1 cellular context compared by ENCODE assay signal in genomic region chr2:181806039-181806392, GRCh38.
TF ChIP-seq lines count a peak whose summit lies in the region.

No MANE protein-coding gene starts in this region.

TF ChIP-seq in HCT116, 20 proteins besides CTCF, POLR2A, EP300 and RAD21 (continued from another document):
- TF ChIP-seq, protein P1, sequence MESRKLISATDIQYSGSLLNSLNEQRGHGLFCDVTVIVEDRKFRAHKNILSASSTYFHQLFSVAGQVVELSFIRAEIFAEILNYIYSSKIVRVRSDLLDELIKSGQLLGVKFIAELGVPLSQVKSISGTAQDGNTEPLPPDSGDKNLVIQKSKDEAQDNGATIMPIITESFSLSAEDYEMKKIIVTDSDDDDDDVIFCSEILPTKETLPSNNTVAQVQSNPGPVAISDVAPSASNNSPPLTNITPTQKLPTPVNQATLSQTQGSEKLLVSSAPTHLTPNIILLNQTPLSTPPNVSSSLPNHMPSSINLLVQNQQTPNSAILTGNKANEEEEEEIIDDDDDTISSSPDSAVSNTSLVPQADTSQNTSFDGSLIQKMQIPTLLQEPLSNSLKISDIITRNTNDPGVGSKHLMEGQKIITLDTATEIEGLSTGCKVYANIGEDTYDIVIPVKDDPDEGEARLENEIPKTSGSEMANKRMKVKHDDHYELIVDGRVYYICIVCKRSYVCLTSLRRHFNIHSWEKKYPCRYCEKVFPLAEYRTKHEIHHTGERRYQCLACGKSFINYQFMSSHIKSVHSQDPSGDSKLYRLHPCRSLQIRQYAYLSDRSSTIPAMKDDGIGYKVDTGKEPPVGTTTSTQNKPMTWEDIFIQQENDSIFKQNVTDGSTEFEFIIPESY (IDR thresholded peaks at IDR 0.05; ENCODE audit: extremely low read depth, insufficient replicate concordance, low read length): no peak
- TF ChIP-seq FOSL1 (IDR thresholded peaks at IDR 0.05; ENCODE audit: low read depth) (no peak), EZH2 (IDR thresholded peaks at IDR 0.05) (no peak), EZH2phosphoT487 (IDR thresholded peaks at IDR 0.05; ENCODE audit: borderline replicate concordance) (no peak), POLR2AphosphoS5 (IDR thresholded peaks at IDR 0.05; ENCODE audit: low read depth, low read length) (no peak), JUND (IDR thresholded peaks at IDR 0.05) (no peak), TCF7L2 (IDR thresholded peaks at IDR 0.05; ENCODE audit: borderline replicate concordance, extremely low read depth, insufficient read depth, insufficient read length) (no peak), CEBPB (IDR thresholded peaks at IDR 0.05; ENCODE audit: low read depth) (no peak), ATF3 (IDR thresholded peaks at IDR 0.05) (no peak), ZNF274 (IDR thresholded peaks at IDR 0.05; ENCODE audit: low read depth, low read length) (no peak), YY1 (IDR thresholded peaks at IDR 0.05; ENCODE audit: extremely low read depth, insufficient replicate concordance, low read depth, low read length) (no peak)
- TF ChIP-seq, protein P2, sequence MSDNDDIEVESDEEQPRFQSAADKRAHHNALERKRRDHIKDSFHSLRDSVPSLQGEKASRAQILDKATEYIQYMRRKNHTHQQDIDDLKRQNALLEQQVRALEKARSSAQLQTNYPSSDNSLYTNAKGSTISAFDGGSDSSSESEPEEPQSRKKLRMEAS (IDR thresholded peaks at IDR 0.05): no peak
